Comparison of ENCODE assay signal across 25 cellular contexts in genomic region chr6:161561938-161562337, GRCh38.
"Had no signal": no experiment of that assay in that cellular context is flagged by ENCODE, and none has a peak within 500 bp of the region (broad histone marks: within the 10 kb centered on the region; RNA-seq: fewer than 3 reads in every experiment).

No MANE protein-coding gene starts in this region.

- ATAC-seq: esophagus mucosa; heart left ventricle; lower lobe of right lung; naive thymus-derived CD4-positive, alpha-beta T cell; psoas muscle; right lobe of liver; stimulated activated memory B cell treated with anti-CD40 and anti-IgM and Interleukin-4, amounts not matched to agents 10 μg/mL and 1 μg/mL and 100 μg/mL, for 72 hours had no signal

- H3K36me3 Mint-ChIP-seq: memory B cell; naive thymus-derived CD4-positive, alpha-beta T cell; stimulated activated memory B cell treated with anti-CD40 and anti-IgM and Interleukin-4, amounts not matched to agents 10 μg/mL and 1 μg/mL and 100 μg/mL, for 72 hours had no signal

- H3K4me3 Mint-ChIP-seq: memory B cell; naive thymus-derived CD4-positive, alpha-beta T cell; stimulated activated memory B cell treated with anti-CD40 and anti-IgM and Interleukin-4, amounts not matched to agents 10 μg/mL and 1 μg/mL and 100 μg/mL, for 72 hours; stimulated activated naive CD8-positive, alpha-beta T cell treated with anti-CD3 and anti-CD28 coated beads, Interleukin-15, Interleukin-2, amounts not matched to agents 100 ng/mL and 50 ng/mL, for 24 hours had no signal

- DNase-seq: cortex of kidney; dorsolateral prefrontal cortex; effector memory CD4-positive, alpha-beta T cell; heart left ventricle; hippocampal formation; left ventricle myocardium inferior; lower lobe of right lung; naive thymus-derived CD4-positive, alpha-beta T cell; psoas muscle; retina; right lobe of liver; stimulated activated CD4-positive, alpha-beta T cell treated with anti-CD3 and anti-CD28 coated beads, Interleukin-15, amount 100 ng/mL, for 24 hours; stimulated activated CD4-positive, alpha-beta T cell treated with anti-CD3 and anti-CD28 coated beads, Interleukin-1b, Interleukin-23, amount 100 ng/mL, for 48 hours; stimulated activated CD4-positive, alpha-beta T cell treated with anti-CD3 and anti-CD28 coated beads, Interleukin-4, amount 100 ng/mL, for 24 hours; tibial artery; upper lobe of left lung; uterus had no signal

- H3K27me3 ChIP-seq: dorsolateral prefrontal cortex, heart left ventricle, neutrophil, right lobe of liver, tibial artery, upper lobe of left lung, uterus had no signal

- H3K27ac ChIP-seq: dorsolateral prefrontal cortex, heart left ventricle, left ventricle myocardium inferior, lower lobe of right lung, neutrophil, psoas muscle, right lobe of liver, tibial artery, upper lobe of left lung, uterus had no signal

- H3K27ac Mint-ChIP-seq: memory B cell; naive thymus-derived CD4-positive, alpha-beta T cell; stimulated activated memory B cell treated with anti-CD40 and anti-IgM and Interleukin-4, amounts not matched to agents 10 μg/mL and 1 μg/mL and 100 μg/mL, for 72 hours; stimulated activated naive CD8-positive, alpha-beta T cell treated with anti-CD3 and anti-CD28 coated beads, Interleukin-15, Interleukin-2, amounts not matched to agents 100 ng/mL and 50 ng/mL, for 24 hours had no signal

- H3K4me3 ChIP-seq: dorsolateral prefrontal cortex, heart left ventricle, left ventricle myocardium inferior, lower lobe of right lung, psoas muscle, right lobe of liver, tibial artery, upper lobe of left lung, uterus had no signal

- H3K9me3 Mint-ChIP-seq: memory B cell; stimulated activated memory B cell treated with anti-CD40 and anti-IgM and Interleukin-4, amounts not matched to agents 10 μg/mL and 1 μg/mL and 100 μg/mL, for 72 hours; stimulated activated naive CD8-positive, alpha-beta T cell treated with anti-CD3 and anti-CD28 coated beads, Interleukin-15, Interleukin-2, amounts not matched to agents 100 ng/mL and 50 ng/mL, for 24 hours had no signal

- FAIRE-seq: endometrium, frontal cortex, keratinocyte had no signal

- H3K4me1 Mint-ChIP-seq: memory B cell; naive thymus-derived CD4-positive, alpha-beta T cell; stimulated activated memory B cell treated with anti-CD40 and anti-IgM and Interleukin-4, amounts not matched to agents 10 μg/mL and 1 μg/mL and 100 μg/mL, for 72 hours had no signal

- H3K9me3 ChIP-seq: left ventricle myocardium inferior, lower lobe of right lung, neutrophil, psoas muscle, right lobe of liver, tibial artery, upper lobe of left lung, uterus had no signal

- H3K4me1 ChIP-seq: heart left ventricle, left ventricle myocardium inferior, lower lobe of right lung, psoas muscle, right lobe of liver, tibial artery, upper lobe of left lung, uterus had no signal

- H3K36me3 ChIP-seq: heart left ventricle, left ventricle myocardium inferior, lower lobe of right lung, neutrophil, right lobe of liver, tibial artery, upper lobe of left lung, uterus had no signal

- H3K27me3 Mint-ChIP-seq: memory B cell; naive thymus-derived CD4-positive, alpha-beta T cell; stimulated activated memory B cell treated with anti-CD40 and anti-IgM and Interleukin-4, amounts not matched to agents 10 μg/mL and 1 μg/mL and 100 μg/mL, for 72 hours; stimulated activated naive CD8-positive, alpha-beta T cell treated with anti-CD3 and anti-CD28 coated beads, Interleukin-15, Interleukin-2, amounts not matched to agents 100 ng/mL and 50 ng/mL, for 24 hours had no signal
